23 cellular contexts compared by ENCODE assay signal in genomic region chr1:29574871-29575270, GRCh38.
DNase-seq lines count a peak whose midpoint lies in the region; ATAC-seq, FAIRE-seq and TF ChIP-seq lines count a peak whose summit lies in the region.
"Had no signal": no experiment of that assay in that cellular context is flagged by ENCODE, and none has a peak within 500 bp of the region (broad histone marks: within the 10 kb centered on the region; RNA-seq: fewer than 3 reads in every experiment).

No MANE protein-coding gene starts in this region.

- no peak overlapping the region for H2BK5ac ChIP-seq in neuronal stem cell (ENCODE audit: low read length)

- H3K36me3 Mint-ChIP-seq in mesothelial cell of epicardium = no peaks in the 10 kb centered on the region
- H3K36me3 Mint-ChIP-seq: CD4-positive, alpha-beta memory T cell had no signal

- no peak overlapping the region for H3K9ac ChIP-seq in neuronal stem cell (ENCODE audit: low read depth, low read length, poor library complexity)

- WGBS in neuronal stem cell (ENCODE audit: extremely low coverage in 2 of 2, insufficient read length in 2 of 2, insufficient replicate concordance in 1 of 2), 2 donors = no CpG with 5 or more reads among the region's 2 CpGs
- WGBS in esophagus squamous epithelium, 2 donors = 20 to 71% methylated on average over 1 to 2 of the region's 2 CpGs

- no peak overlapping the region for H3K14ac ChIP-seq in neuronal stem cell (ENCODE audit: low read length)

- H3K23ac ChIP-seq in neuronal stem cell (ENCODE audit: low read depth, low read length, poor library complexity) = no peak overlapping the region

- H3K27ac ChIP-seq in neuronal stem cell (replicated peaks; ENCODE audit: low read length) (no peak overlapping the region), esophagus squamous epithelium (peak overlapping the region in 1 of 4 donors; percentile 36)
- H3K27ac ChIP-seq: A549 had no signal

- ATAC-seq in esophagus mucosa = peak; percentile 3
- ATAC-seq: A549, GM23338, HCT116 had no signal

- no peaks in the 10 kb centered on the region for H3K27me3 ChIP-seq in bronchial epithelial cell (ENCODE audit: control insufficient read depth, insufficient read depth, low read length)
- no peaks in the 10 kb centered on the region for H3K27me3 ChIP-seq in neuronal stem cell (ENCODE audit: control insufficient read depth in 3 of 3, insufficient read depth in 3 of 3, low read depth in 1 of 3, low read length in 3 of 3)
- H3K27me3 ChIP-seq in esophagus squamous epithelium = peaks cover 0 to 11% (median 0%) of the 10 kb centered on the region in 4 donors

- H3K27ac Mint-ChIP-seq in mesothelial cell of epicardium = no peak overlapping the region
- H3K27ac Mint-ChIP-seq: CD4-positive, alpha-beta memory T cell; GM23338; H9 had no signal

- TF ChIP-seq CTCF in bronchial epithelial cell (IDR thresholded peaks at IDR 0.05; ENCODE audit: insufficient read depth, low read length, severe bottlenecking) (no peak), esophagus squamous epithelium (IDR thresholded peaks at IDR 0.05) (no peak), mesothelial cell of epicardium (IDR thresholded peaks at IDR 0.05; ENCODE audit: unreplicated experiment) (no peak)

- peaks cover 0 to 4% of the 10 kb centered on the region in 2 donors for H3K4me1 ChIP-seq in neuronal stem cell (ENCODE audit: control insufficient read depth in 2 of 2, insufficient read depth in 1 of 2, low read depth in 1 of 2, low read length in 2 of 2)
- peaks cover 0 to 21% (median 3%) of the 10 kb centered on the region in 3 donors for H3K4me1 ChIP-seq in esophagus squamous epithelium

- no peaks in the 10 kb centered on the region for H3K9me3 ChIP-seq in neuronal stem cell (replicated peaks in 1 of 2; ENCODE audit: control insufficient read depth in 2 of 2, insufficient read depth in 1 of 2, low read depth in 1 of 2, low read length in 2 of 2)
- no peaks in the 10 kb centered on the region for H3K9me3 ChIP-seq in esophagus squamous epithelium
- H3K9me3 ChIP-seq: A549 had no signal

- no peak overlapping the region for H2AFZ ChIP-seq in neuronal stem cell (ENCODE audit: low read length)
- H2AFZ ChIP-seq: GM23338 had no signal

- H3K4me3 ChIP-seq in bronchial epithelial cell (ENCODE audit: low read depth, low read length) (no peak overlapping the region), neuronal stem cell (ENCODE audit: low read length in 2 of 2) (no peak overlapping the region), esophagus squamous epithelium (no peak overlapping the region)
- H3K4me3 ChIP-seq: A549, GM23338 had no signal

- H2BK12ac ChIP-seq in neuronal stem cell (ENCODE audit: low read length) = no peak overlapping the region

- peak; percentile 71 for DNase-seq in bronchial epithelial cell (ENCODE audit: low read depth)
- DNase-seq in neuronal stem cell (ENCODE audit: low spot score) = no peak
- DNase-seq in kidney tubule cell (ENCODE audit: low spot score) = no peak
- DNase-seq in esophagus squamous epithelium (lab: John Stamatoyannopoulos, UW) = no peak
- no peak for DNase-seq in mesothelial cell of epicardium (ENCODE audit: low spot score in 2 of 2, unreplicated experiment in 2 of 2)
- DNase-seq in activated CD4-positive, alpha-beta T cell treated with anti-CD3 and anti-CD28 coated beads, Interleukin-2, amount 50 U/mL, for 1 hour = no peak
- DNase-seq: 8988T; ACHN; AML-193; C1 segment of cervical spinal cord; Calu3; CD4-positive, alpha-beta memory T cell; COR-L47; DMS53; DMS79 treated with DMSO at 0.1 percent for 48 hours; GF-D8; H9 had no signal

- H2AK5ac ChIP-seq in neuronal stem cell (ENCODE audit: low read depth, low read length) = peak overlapping the region; percentile 42

- H3K36me3 ChIP-seq in bronchial epithelial cell (ENCODE audit: control insufficient read depth, insufficient read depth, low read length) (no peaks in the 10 kb centered on the region), neuronal stem cell (replicated peaks in 1 of 2; ENCODE audit: control insufficient read depth in 2 of 2, insufficient read depth in 2 of 2, low read length in 2 of 2) (no peaks in the 10 kb centered on the region), esophagus squamous epithelium (no peaks in the 10 kb centered on the region)

- H2BK120ac ChIP-seq in neuronal stem cell (ENCODE audit: low read depth, low read length) = no peak overlapping the region

- no peak for FAIRE-seq in bronchial epithelial cell (lab: Jason Lieb, UNC)
- FAIRE-seq: A549, GM12891, GM18507 had no signal

- no peak overlapping the region for H3K4me3 Mint-ChIP-seq in mesothelial cell of epicardium
- H3K4me3 Mint-ChIP-seq: CD4-positive, alpha-beta memory T cell; GM23338; H9 had no signal

- H3K4me2 ChIP-seq in neuronal stem cell (ENCODE audit: insufficient read depth, low read length, poor library complexity, severe bottlenecking) = no peak overlapping the region
- H3K4me2 ChIP-seq: A549, GM23338 had no signal

- TF ChIP-seq POLR2A in esophagus squamous epithelium (IDR thresholded peaks at IDR 0.05) = no peak

- no peak overlapping the region for H4K8ac ChIP-seq in neuronal stem cell (ENCODE audit: low read depth, low read length)

- H3K4me1 Mint-ChIP-seq in mesothelial cell of epicardium = no peaks in the 10 kb centered on the region
- H3K4me1 Mint-ChIP-seq: CD4-positive, alpha-beta memory T cell had no signal

- no peaks in the 10 kb centered on the region for H3K79me1 ChIP-seq in neuronal stem cell (ENCODE audit: low read depth, low read length)

- H3K27me3 Mint-ChIP-seq in mesothelial cell of epicardium (ENCODE audit: low read depth) = peaks cover 13% of the 10 kb centered on the region

- H3K18ac ChIP-seq in neuronal stem cell (ENCODE audit: low read length) = no peak overlapping the region

- H4K91ac ChIP-seq in neuronal stem cell (ENCODE audit: low read depth, low read length, poor library complexity) = no peak overlapping the region

- intact Hi-C loops in esophagus squamous epithelium (cut with DNase I) = no loop called here

- H3K4ac ChIP-seq in neuronal stem cell (ENCODE audit: low read length) = no peak overlapping the region

- no peak overlapping the region for H2BK15ac ChIP-seq in neuronal stem cell (ENCODE audit: low read length)

- H3K9me3 Mint-ChIP-seq in mesothelial cell of epicardium = no peaks in the 10 kb centered on the region
- H3K9me3 Mint-ChIP-seq: GM23338, H9 had no signal
